ENCODE assay signal across 9 cellular contexts in genomic region chr9:70601000-70601929, GRCh38.
DNase-seq lines count a peak whose midpoint lies in the region; ATAC-seq and TF ChIP-seq lines count a peak whose summit lies in the region.
"Had no signal": no experiment of that assay in that cellular context is flagged by ENCODE, and none has a peak within 500 bp of the region (broad histone marks: within the 10 kb centered on the region; RNA-seq: fewer than 3 reads in every experiment).

No MANE protein-coding gene starts in this region.

- no peaks in the 10 kb centered on the region for H3K9me3 ChIP-seq in PC-3 (ENCODE audit: low read length)
- H3K9me3 ChIP-seq in mucosa of rectum (ENCODE audit: control insufficient read depth in 2 of 2, low read length in 2 of 2) = no peaks in the 10 kb centered on the region
- H3K9me3 ChIP-seq: HAP-1 had no signal

- H3K4me2 ChIP-seq in PC-3 (ENCODE audit: low read length) = no peak overlapping the region

- no peaks in the 10 kb centered on the region for H3K4me1 Mint-ChIP-seq in stimulated activated effector memory CD8-positive, alpha-beta T cell treated with anti-CD3 and anti-CD28 coated beads, Interleukin-12 subunit alpha, Interleukin-12 subunit beta, amount 100 ng/mL, for 72 hours

- H3K4me1 ChIP-seq in PC-3 (ENCODE audit: insufficient read depth, low read length) (no peaks in the 10 kb centered on the region), mucosa of rectum (ENCODE audit: control insufficient read depth in 2 of 2, insufficient read depth in 2 of 2, low read length in 2 of 2) (peaks cover 0 to 13% of the 10 kb centered on the region in 2 donors)

- no peaks in the 10 kb centered on the region for H3K9me3 Mint-ChIP-seq in stimulated activated effector memory CD8-positive, alpha-beta T cell treated with anti-CD3 and anti-CD28 coated beads, Interleukin-12 subunit alpha, Interleukin-12 subunit beta, amount 100 ng/mL, for 72 hours

- POLR2A ChIA-PET in PC-3 (lab: Charles Lee; ENCODE audit: unreplicated experiment) = no interaction called here

- H4K20me1 ChIP-seq in PC-3 (ENCODE audit: low read length) = no peaks in the 10 kb centered on the region

- H3K36me3 ChIP-seq in PC-3 (ENCODE audit: low read depth, low read length) = no peaks in the 10 kb centered on the region
- H3K36me3 ChIP-seq in mucosa of rectum (ENCODE audit: control insufficient read depth in 2 of 2, insufficient read depth in 2 of 2, low read length in 2 of 2) = no peaks in the 10 kb centered on the region
- H3K36me3 ChIP-seq: HAP-1 had no signal

- H3K9ac ChIP-seq in PC-3 (ENCODE audit: low read length) = no peak overlapping the region
- H3K9ac ChIP-seq in mucosa of rectum (ENCODE audit: low read depth in 1 of 2, low read length in 2 of 2) = peak overlapping the region; percentile 49 to 59

- BruUV-seq in PC-3 (replicated peaks; lab: Mats Ljungman, UMichigan) = no TSS peak

- H3K79me2 ChIP-seq in PC-3 (ENCODE audit: low read length) = no peaks in the 10 kb centered on the region

- H3K27ac Mint-ChIP-seq in stimulated activated effector memory CD8-positive, alpha-beta T cell treated with anti-CD3 and anti-CD28 coated beads, Interleukin-12 subunit alpha, Interleukin-12 subunit beta, amount 100 ng/mL, for 72 hours = no peak overlapping the region

- H2AFZ ChIP-seq in PC-3 (ENCODE audit: low read length) = peak overlapping the region; percentile 55; the same call in 1 of the 2 replicates

- no peaks in the 10 kb centered on the region for H3K36me3 Mint-ChIP-seq in stimulated activated effector memory CD8-positive, alpha-beta T cell treated with anti-CD3 and anti-CD28 coated beads, Interleukin-12 subunit alpha, Interleukin-12 subunit beta, amount 100 ng/mL, for 72 hours

- no peak for TF ChIP-seq CTCF in PC-3 (conservative IDR thresholded peaks at IDR 0.05; ENCODE audit: low read depth, low read length)

- H3K9me2 ChIP-seq in PC-3 (replicated peaks; ENCODE audit: low read length) = no peaks in the 10 kb centered on the region

- 0 out of 2 replicates have a peak, but pooled peaks cover 5% of the 10 kb centered on the region for H3K27me3 ChIP-seq in PC-3 (ENCODE audit: low read length)
- no peaks in the 10 kb centered on the region for H3K27me3 ChIP-seq in mucosa of rectum (ENCODE audit: control insufficient read depth in 2 of 2, insufficient read depth in 2 of 2, low read length in 2 of 2)

- no peak overlapping the region for H3K4me3 Mint-ChIP-seq in stimulated activated effector memory CD8-positive, alpha-beta T cell treated with anti-CD3 and anti-CD28 coated beads, Interleukin-12 subunit alpha, Interleukin-12 subunit beta, amount 100 ng/mL, for 72 hours

- CTCF ChIA-PET in PC-3 (lab: Charles Lee) = no interaction called here

- H3F3A ChIP-seq in PC-3 (ENCODE audit: low read length, unreplicated experiment) = no peaks in the 10 kb centered on the region

- intact Hi-C loops in PC-3 (cut with micrococcal nuclease) = loop anchor here (10.0 kb wide), 1 partner anchor 176 kb away; no protein-coding TSS in a partner anchor

- peak; percentile 96 for DNase-seq in GM04503 (ENCODE audit: low read depth)
- peak; percentile 22 for DNase-seq in PC-3
- DNase-seq in epithelial cell of prostate (ENCODE audit: low read depth, low spot score) = peak; percentile 16
- no peak for DNase-seq in stimulated activated effector memory CD8-positive, alpha-beta T cell treated with anti-CD3 and anti-CD28 coated beads, Interleukin-12 subunit alpha, Interleukin-12 subunit beta, amount 100 ng/mL, for 72 hours (ENCODE audit: low spot score in 2 of 2)
- DNase-seq in cortex of kidney (lab: John Stamatoyannopoulos, UW) = no peak
- DNase-seq in activated CD4-positive, CD25-positive, alpha-beta regulatory T cell (lab: John Stamatoyannopoulos, UW) = no peak

- H3K27ac ChIP-seq in PC-3 (ENCODE audit: low read length) (no peak overlapping the region), epithelial cell of prostate (no peak overlapping the region), mucosa of rectum (ENCODE audit: low read depth in 2 of 2, low read length in 2 of 2) (peak overlapping the region; percentile 75 to 83)

- ATAC-seq in PC-3 (no peak), HG03025 (IDR thresholded peaks at IDR 0.05; ENCODE audit: low FRiP score, unreplicated experiment) (no peak)
- ATAC-seq in stimulated activated effector memory CD8-positive, alpha-beta T cell treated with anti-CD3 and anti-CD28 coated beads, Interleukin-12 subunit alpha, Interleukin-12 subunit beta, amount 100 ng/mL, for 72 hours = no peak

- H3K4me3 ChIP-seq in PC-3 (ENCODE audit: low read length) (no peak overlapping the region), mucosa of rectum (ENCODE audit: low read length in 2 of 2) (no peak overlapping the region)
- H3K4me3 ChIP-seq: HAP-1 had no signal

Comparison
In these comparisons a context has a peak if more than half of its experiments do, and no peak if none do; other contexts are left out.
1. DNase-seq: peak in GM04503 (single experiment), PC-3 (single experiment) and epithelial cell of prostate (single experiment); none in stimulated activated effector memory CD8-positive, alpha-beta T cell treated with anti-CD3 and anti-CD28 coated beads, Interleukin-12 subunit alpha, Interleukin-12 subunit beta, amount 100 ng/mL, for 72 hours (0 of 2), cortex of kidney (single experiment) and activated CD4-positive, CD25-positive, alpha-beta regulatory T cell (0 of 4).
2. H3K27ac ChIP-seq: peak in mucosa of rectum (2 of 2); none in PC-3 (single experiment) and epithelial cell of prostate (single experiment).